Comparison of ENCODE assay signal across 34 cellular contexts in genomic region chr2:72944804-72945449, GRCh38. TPM values are rescaled to one million over a fixed set of nuclear protein-coding genes. Genes with fewer than 3 reads are reported as not detected.
"Had no signal": no experiment of that assay in that cellular context is flagged by ENCODE, and none has a peak within 500 bp of the region (broad histone marks: within the 10 kb centered on the region; RNA-seq: fewer than 3 reads in every experiment).

No MANE protein-coding gene starts in this region.

- H3K4me3 ChIP-seq: adrenal gland, body of pancreas, esophagus muscularis mucosa, gastrocnemius medialis had no signal

- H3K9me3 Mint-ChIP-seq: activated B cell treated with CpG ODN at 0.5 μM for 24 hours; activated CD8-positive, alpha-beta T cell treated with anti-CD3 and anti-CD28 coated beads for 36 hours; activated naive CD4-positive, alpha-beta T cell treated with anti-CD3 and anti-CD28 coated beads for 36 hours; activated naive CD4-positive, alpha-beta T cell treated with anti-CD3 and anti-CD28 coated beads, Interleukin-2, amount 50 U/mL, for 24 hours; activated naive CD8-positive, alpha-beta T cell treated with anti-CD3 and anti-CD28 coated beads for 36 hours; activated naive CD8-positive, alpha-beta T cell treated with anti-CD3 and anti-CD28 coated beads, Interleukin-2, amount 50 U/mL, for 24 hours; activated T-cell treated with anti-CD3 and anti-CD28 coated beads, Interleukin-2, amount 50 U/mL, for 4 hours; activated T-helper 17 cell treated with anti-CD3 and anti-CD28 coated beads, Interleukin-2, amount 50 U/mL, for 72 hours; effector memory CD8-positive, alpha-beta T cell had no signal

- FAIRE-seq: colon had no signal

- H3K27ac ChIP-seq: adrenal gland, body of pancreas, esophagus muscularis mucosa, foreskin keratinocyte, gastrocnemius medialis, VCaP had no signal

- H3K4me3 Mint-ChIP-seq: activated B cell treated with CpG ODN at 0.5 μM for 24 hours; activated CD8-positive, alpha-beta T cell treated with anti-CD3 and anti-CD28 coated beads for 36 hours; activated naive CD4-positive, alpha-beta T cell treated with anti-CD3 and anti-CD28 coated beads for 36 hours; activated naive CD4-positive, alpha-beta T cell treated with anti-CD3 and anti-CD28 coated beads, Interleukin-2, amount 50 U/mL, for 24 hours; activated naive CD8-positive, alpha-beta T cell treated with anti-CD3 and anti-CD28 coated beads for 36 hours; activated naive CD8-positive, alpha-beta T cell treated with anti-CD3 and anti-CD28 coated beads, Interleukin-2, amount 50 U/mL, for 24 hours; activated T-cell treated with anti-CD3 and anti-CD28 coated beads, Interleukin-2, amount 50 U/mL, for 4 hours; activated T-helper 17 cell treated with anti-CD3 and anti-CD28 coated beads, Interleukin-2, amount 50 U/mL, for 72 hours; effector memory CD8-positive, alpha-beta T cell had no signal

- H3K36me3 Mint-ChIP-seq: activated naive CD4-positive, alpha-beta T cell treated with anti-CD3 and anti-CD28 coated beads, Interleukin-2, amount 50 U/mL, for 24 hours; activated naive CD8-positive, alpha-beta T cell treated with anti-CD3 and anti-CD28 coated beads for 36 hours had no signal

- H3K4me1 Mint-ChIP-seq: activated B cell treated with CpG ODN at 0.5 μM for 24 hours; activated naive CD4-positive, alpha-beta T cell treated with anti-CD3 and anti-CD28 coated beads, Interleukin-2, amount 50 U/mL, for 24 hours; activated naive CD8-positive, alpha-beta T cell treated with anti-CD3 and anti-CD28 coated beads for 36 hours; activated naive CD8-positive, alpha-beta T cell treated with anti-CD3 and anti-CD28 coated beads, Interleukin-2, amount 50 U/mL, for 24 hours; activated T-helper 17 cell treated with anti-CD3 and anti-CD28 coated beads, Interleukin-2, amount 50 U/mL, for 72 hours had no signal

- H3K27me3 ChIP-seq: adrenal gland, body of pancreas, esophagus muscularis mucosa, foreskin keratinocyte, gastrocnemius medialis had no signal

- H3K4me1 ChIP-seq: adrenal gland, body of pancreas, esophagus muscularis mucosa, gastrocnemius medialis had no signal

- H3K27me3 Mint-ChIP-seq: activated B cell treated with CpG ODN at 0.5 μM for 24 hours; activated CD8-positive, alpha-beta T cell treated with anti-CD3 and anti-CD28 coated beads for 36 hours; activated naive CD4-positive, alpha-beta T cell treated with anti-CD3 and anti-CD28 coated beads, Interleukin-2, amount 50 U/mL, for 24 hours; activated naive CD8-positive, alpha-beta T cell treated with anti-CD3 and anti-CD28 coated beads for 36 hours; activated naive CD8-positive, alpha-beta T cell treated with anti-CD3 and anti-CD28 coated beads, Interleukin-2, amount 50 U/mL, for 24 hours; activated T-helper 17 cell treated with anti-CD3 and anti-CD28 coated beads, Interleukin-2, amount 50 U/mL, for 72 hours; effector memory CD8-positive, alpha-beta T cell had no signal

- H3K27ac Mint-ChIP-seq: activated B cell treated with CpG ODN at 0.5 μM for 24 hours; activated CD8-positive, alpha-beta T cell treated with anti-CD3 and anti-CD28 coated beads for 36 hours; activated naive CD4-positive, alpha-beta T cell treated with anti-CD3 and anti-CD28 coated beads for 36 hours; activated naive CD8-positive, alpha-beta T cell treated with anti-CD3 and anti-CD28 coated beads for 36 hours; activated naive CD8-positive, alpha-beta T cell treated with anti-CD3 and anti-CD28 coated beads, Interleukin-2, amount 50 U/mL, for 24 hours; activated T-helper 17 cell treated with anti-CD3 and anti-CD28 coated beads, Interleukin-2, amount 50 U/mL, for 72 hours; effector memory CD8-positive, alpha-beta T cell had no signal

- H3K9me3 ChIP-seq: adrenal gland, body of pancreas, esophagus muscularis mucosa, gastrocnemius medialis had no signal

- ATAC-seq: activated CD4-positive, CD25-positive, alpha-beta regulatory T cell treated with anti-CD3 and anti-CD28 coated beads, Interleukin-2, amount 50 U/mL, for 24 hours; activated CD8-positive, alpha-beta T cell treated with anti-CD3 and anti-CD28 coated beads for 36 hours; activated naive CD8-positive, alpha-beta T cell treated with anti-CD3 and anti-CD28 coated beads, Interleukin-2, amount 50 U/mL, for 24 hours; activated T-cell treated with anti-CD3 and anti-CD28 coated beads, Interleukin-2, amount 50 U/mL, for 4 hours; activated T-helper 17 cell treated with anti-CD3 and anti-CD28 coated beads, Interleukin-2, amount 50 U/mL, for 72 hours; body of pancreas; effector memory CD8-positive, alpha-beta T cell; foreskin keratinocyte; gastrocnemius medialis had no signal

- DNase-seq: activated B cell treated with CpG ODN at 0.5 μM for 24 hours; activated CD4-positive, alpha-beta T cell treated with anti-CD3 and anti-CD28 coated beads for 48 hours; activated CD4-positive, alpha-beta T cell treated with anti-CD3 and anti-CD28 coated beads, Interleukin-2, amount 50 U/mL, for 1 hour; activated CD4-positive, alpha-beta T cell treated with anti-CD3 and anti-CD28 coated beads, Interleukin-2, amount 50 U/mL, for 48 hours; activated CD8-positive, alpha-beta memory T cell treated with anti-CD3 and anti-CD28 coated beads for 24 hours; activated CD8-positive, alpha-beta T cell treated with anti-CD3 and anti-CD28 coated beads for 36 hours; activated effector memory CD4-positive, alpha-beta T cell treated with Interleukin-2 at 50 U/mL for 16 hours; activated gamma-delta T cell treated with Interleukin-2 at 50 U/mL for 16 hours; activated naive CD4-positive, alpha-beta T cell treated with anti-CD3 and anti-CD28 coated beads for 36 hours; activated naive CD8-positive, alpha-beta T cell treated with anti-CD3 and anti-CD28 coated beads for 36 hours; activated naive CD8-positive, alpha-beta T cell treated with anti-CD3 and anti-CD28 coated beads, Interleukin-2, amount 50 U/mL, for 24 hours; activated T-cell treated with anti-CD3 and anti-CD28 coated beads, Interleukin-2, amount 50 U/mL, for 4 hours; adrenal gland; amygdala; aorta; body of pancreas; caudate nucleus; cortex of kidney; dermis blood vessel endothelial cell; effector CD4-positive, alpha-beta T cell; effector memory CD8-positive, alpha-beta T cell; erythroblast; foreskin keratinocyte; gastrocnemius medialis; glutamatergic neuron; T-helper 2 cell had no signal

RNA-seq across cellular contexts. Expression of gene EMX1, which starts 27.6 kb away (rescaled TPM):
- total RNA-seq: activated CD8-positive, alpha-beta T cell treated with anti-CD3 and anti-CD28 coated beads for 36 hours; activated naive CD4-positive, alpha-beta T cell treated with anti-CD3 and anti-CD28 coated beads for 36 hours; activated naive CD8-positive, alpha-beta T cell treated with anti-CD3 and anti-CD28 coated beads for 36 hours; activated T-helper 17 cell treated with anti-CD3 and anti-CD28 coated beads, Interleukin-2, amount 50 U/mL, for 72 hours; aorta; chondrocyte; dermis blood vessel endothelial cell; esophagus muscularis mucosa; foreskin keratinocyte; gastrocnemius medialis; T-helper 1 cell treated with Interleukin-12 subunit alpha and Interleukin-12 subunit beta and Interleukin-4 antibody, amounts not matched to agents 30 ng/mL and 1 ng/mL, for 36 hours had no signal
- polyA plus RNA-seq: aorta, foreskin keratinocyte had no signal
